Comparison of ENCODE assay signal across 11 cellular contexts in the genomic region with DNA sequence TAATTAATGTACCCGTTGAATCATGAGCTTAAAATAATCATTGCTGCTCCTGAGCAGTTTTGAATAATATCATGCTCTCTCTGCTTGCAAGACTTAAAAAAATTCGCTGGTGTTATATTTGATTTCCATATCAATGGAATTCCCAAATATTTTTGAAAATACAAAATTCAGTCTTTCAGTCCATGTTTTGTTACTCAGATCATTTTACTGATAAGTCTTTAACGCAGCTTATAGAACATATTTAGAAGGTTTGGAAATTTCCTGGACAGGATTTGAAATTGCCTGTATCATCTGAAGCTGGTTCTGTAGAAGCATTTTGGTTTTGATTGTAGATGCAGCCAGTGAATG. TPM values are rescaled to one million over a fixed set of nuclear protein-coding genes. Genes with fewer than 3 reads are reported as not detected.
A peak's percentile ranks its signal among the peaks of the same experiment; 100 is the strongest.
DNase-seq lines count a peak whose midpoint lies in the region; ATAC-seq, FAIRE-seq and TF ChIP-seq lines count a peak whose summit lies in the region.
"Had no signal": no experiment of that assay in that cellular context is flagged by ENCODE, and none has a peak within 500 bp of the region (broad histone marks: within the 10 kb centered on the region; RNA-seq: fewer than 3 reads in every experiment).

No MANE protein-coding gene starts in this region.

- no peak for DNase-seq in T-helper 1 cell
- no peak for DNase-seq in activated T-helper 2 cell treated with anti-CD3 and anti-CD28 coated beads, Interferon-gamma antibody, Interleukin-2, Interleukin-4, amounts not matched to agents 10 μg/mL and 5 μg/mL and 100 μg/mL, durations not matched to agents 14 hours and 24 hours and 36 hours (ENCODE audit: low spot score)
- no peak for DNase-seq in GF-D8 (lab: John Stamatoyannopoulos, UW)
- DNase-seq in GM12891 (ENCODE audit: insufficient read length, low spot score), result no peak
- DNase-seq: NCI-H526 treated with DMSO at 0.1 percent for 48 hours had no signal

- peak overlapping the region; percentile 64 for H3K4me3 ChIP-seq in iPS-15b (ENCODE audit: low read depth, low read length)

- ATAC-seq in stimulated activated memory B cell treated with anti-CD40 and anti-IgM and Interleukin-4, amounts not matched to agents 10 μg/mL and 1 μg/mL and 100 μg/mL, for 72 hours, result no peak
- no peak for ATAC-seq in GM18907 (IDR thresholded peaks at IDR 0.05; ENCODE audit: unreplicated experiment)

- no peak for TF ChIP-seq POLR2A in GM12891 (IDR thresholded peaks at IDR 0.05; ENCODE audit: low read depth, low read length)

- intact Hi-C loops in activated T-helper 2 cell treated with anti-CD3 and anti-CD28 coated beads, Interferon-gamma antibody, Interleukin-2, Interleukin-4, amounts not matched to agents 10 μg/mL and 5 μg/mL and 100 μg/mL, durations not matched to agents 14 hours and 24 hours and 36 hours (cut with micrococcal nuclease), result loop anchor here (5.0 kb wide), 1 partner anchor 388 kb away; a partner anchor contains a TSS

- H3K9me3 Mint-ChIP-seq in T-helper 1 cell treated with Interleukin-12 subunit alpha and Interleukin-12 subunit beta and Interleukin-4 antibody, amounts not matched to agents 30 μg/mL and 1 μg/mL, for 36 hours, result no peaks in the 10 kb centered on the region
- no peaks in the 10 kb centered on the region for H3K9me3 Mint-ChIP-seq in activated T-helper 2 cell treated with anti-CD3 and anti-CD28 coated beads, Interferon-gamma antibody, Interleukin-2, Interleukin-4, amounts not matched to agents 10 μg/mL and 5 μg/mL and 100 μg/mL, durations not matched to agents 14 hours and 24 hours and 36 hours
- no peaks in the 10 kb centered on the region for H3K9me3 Mint-ChIP-seq in stimulated activated memory B cell treated with anti-CD40 and anti-IgM and Interleukin-4, amounts not matched to agents 10 μg/mL and 1 μg/mL and 100 μg/mL, for 72 hours

- H3K9ac ChIP-seq in iPS-15b (ENCODE audit: low read depth, low read length), result no peak overlapping the region

- H3K4me3 Mint-ChIP-seq in T-helper 1 cell treated with Interleukin-12 subunit alpha and Interleukin-12 subunit beta and Interleukin-4 antibody, amounts not matched to agents 30 μg/mL and 1 μg/mL, for 36 hours, result peak overlapping the region; percentile 92
- peak overlapping the region; percentile 83 for H3K4me3 Mint-ChIP-seq in activated T-helper 2 cell treated with anti-CD3 and anti-CD28 coated beads, Interferon-gamma antibody, Interleukin-2, Interleukin-4, amounts not matched to agents 10 μg/mL and 5 μg/mL and 100 μg/mL, durations not matched to agents 14 hours and 24 hours and 36 hours (ENCODE audit: low read depth)
- H3K4me3 Mint-ChIP-seq in stimulated activated memory B cell treated with anti-CD40 and anti-IgM and Interleukin-4, amounts not matched to agents 10 μg/mL and 1 μg/mL and 100 μg/mL, for 72 hours, result peak overlapping the region; percentile 80

- peaks cover 52% of the 10 kb centered on the region for H3K4me1 Mint-ChIP-seq in T-helper 1 cell treated with Interleukin-12 subunit alpha and Interleukin-12 subunit beta and Interleukin-4 antibody, amounts not matched to agents 30 μg/mL and 1 μg/mL, for 36 hours (ENCODE audit: low read depth)
- H3K4me1 Mint-ChIP-seq in activated T-helper 2 cell treated with anti-CD3 and anti-CD28 coated beads, Interferon-gamma antibody, Interleukin-2, Interleukin-4, amounts not matched to agents 10 μg/mL and 5 μg/mL and 100 μg/mL, durations not matched to agents 14 hours and 24 hours and 36 hours (ENCODE audit: low read depth), result peaks cover 53% of the 10 kb centered on the region
- H3K4me1 Mint-ChIP-seq in stimulated activated memory B cell treated with anti-CD40 and anti-IgM and Interleukin-4, amounts not matched to agents 10 μg/mL and 1 μg/mL and 100 μg/mL, for 72 hours, result peaks cover 56% of the 10 kb centered on the region

- H3K4me1 ChIP-seq in iPS-15b (ENCODE audit: control insufficient read depth, insufficient read depth, low read length), result peaks cover 4% of the 10 kb centered on the region

- no peaks in the 10 kb centered on the region for H3K36me3 ChIP-seq in iPS-15b (ENCODE audit: control insufficient read depth, insufficient read depth, low read length)
- H3K36me3 ChIP-seq: thyroid gland had no signal

- no peaks in the 10 kb centered on the region for H3K9me3 ChIP-seq in iPS-15b (ENCODE audit: control insufficient read depth, insufficient read depth, low read length)
- H3K9me3 ChIP-seq: thyroid gland had no signal

- peaks cover 31% of the 10 kb centered on the region for H3K27me3 Mint-ChIP-seq in T-helper 1 cell treated with Interleukin-12 subunit alpha and Interleukin-12 subunit beta and Interleukin-4 antibody, amounts not matched to agents 30 μg/mL and 1 μg/mL, for 36 hours (ENCODE audit: low read depth)
- peaks cover 35% of the 10 kb centered on the region for H3K27me3 Mint-ChIP-seq in activated T-helper 2 cell treated with anti-CD3 and anti-CD28 coated beads, Interferon-gamma antibody, Interleukin-2, Interleukin-4, amounts not matched to agents 10 μg/mL and 5 μg/mL and 100 μg/mL, durations not matched to agents 14 hours and 24 hours and 36 hours (ENCODE audit: low read depth)
- H3K27me3 Mint-ChIP-seq in stimulated activated memory B cell treated with anti-CD40 and anti-IgM and Interleukin-4, amounts not matched to agents 10 μg/mL and 1 μg/mL and 100 μg/mL, for 72 hours, result no peaks in the 10 kb centered on the region

- peaks cover 46% of the 10 kb centered on the region for H3K27me3 ChIP-seq in iPS-15b (ENCODE audit: control insufficient read depth, insufficient read depth, low read length)
- H3K27me3 ChIP-seq: thyroid gland had no signal

- peak overlapping the region; percentile 75 for H3K27ac Mint-ChIP-seq in T-helper 1 cell treated with Interleukin-12 subunit alpha and Interleukin-12 subunit beta and Interleukin-4 antibody, amounts not matched to agents 30 μg/mL and 1 μg/mL, for 36 hours
- no peak overlapping the region for H3K27ac Mint-ChIP-seq in activated T-helper 2 cell treated with anti-CD3 and anti-CD28 coated beads, Interferon-gamma antibody, Interleukin-2, Interleukin-4, amounts not matched to agents 10 μg/mL and 5 μg/mL and 100 μg/mL, durations not matched to agents 14 hours and 24 hours and 36 hours
- H3K27ac Mint-ChIP-seq in stimulated activated memory B cell treated with anti-CD40 and anti-IgM and Interleukin-4, amounts not matched to agents 10 μg/mL and 1 μg/mL and 100 μg/mL, for 72 hours, result peak overlapping the region; percentile 36

- FAIRE-seq in GM12891 (lab: Jason Lieb, UNC), result no peak
- FAIRE-seq: A204.1 had no signal

- peaks cover 18% of the 10 kb centered on the region for H3K36me3 Mint-ChIP-seq in T-helper 1 cell treated with Interleukin-12 subunit alpha and Interleukin-12 subunit beta and Interleukin-4 antibody, amounts not matched to agents 30 μg/mL and 1 μg/mL, for 36 hours (ENCODE audit: low read depth)
- H3K36me3 Mint-ChIP-seq in activated T-helper 2 cell treated with anti-CD3 and anti-CD28 coated beads, Interferon-gamma antibody, Interleukin-2, Interleukin-4, amounts not matched to agents 10 μg/mL and 5 μg/mL and 100 μg/mL, durations not matched to agents 14 hours and 24 hours and 36 hours (ENCODE audit: low read depth), result peaks cover 16% of the 10 kb centered on the region
- H3K36me3 Mint-ChIP-seq in stimulated activated memory B cell treated with anti-CD40 and anti-IgM and Interleukin-4, amounts not matched to agents 10 μg/mL and 1 μg/mL and 100 μg/mL, for 72 hours, result no peaks in the 10 kb centered on the region

TF ChIP-seq in GM12891, 5 proteins besides CTCF, POLR2A, EP300 and RAD21:
- TF ChIP-seq PAX5 (IDR thresholded peaks at IDR 0.05; ENCODE audit: insufficient read depth, low read length, severe bottlenecking), result no peak
- no peak for TF ChIP-seq POLR2AphosphoS5 (IDR thresholded peaks at IDR 0.05; ENCODE audit: low read depth, low read length)
- no peak for TF ChIP-seq SPI1 (IDR thresholded peaks at IDR 0.05; ENCODE audit: low read depth, low read length)
- no peak for TF ChIP-seq TAF1 (IDR thresholded peaks at IDR 0.05; ENCODE audit: low read depth, low read length)
- TF ChIP-seq POU2F2 (IDR thresholded peaks at IDR 0.05; ENCODE audit: low read depth, low read length), result no peak
TF ChIP-seq in GM12891: peak in this region for 0.

RNA-seq across cellular contexts. Expression of a gene that starts 1.9 kb away (rescaled TPM):
- total RNA-seq in activated T-helper 2 cell treated with anti-CD3 and anti-CD28 coated beads, Interferon-gamma antibody, Interleukin-2, Interleukin-4, amounts not matched to agents 10 μg/mL and 5 μg/mL and 100 μg/mL, durations not matched to agents 14 hours and 24 hours and 36 hours, result 17.9 and 21.1 TPM in 2 replicates
- 3.0 TPM for polyA plus RNA-seq in GM12891 (2012; ENCODE audit: low read depth, missing spikeins)
